7 cellular contexts compared by ENCODE assay signal in genomic region chr6:160455484-160456213, GRCh38.
DNase-seq lines count a peak whose midpoint lies in the region; TF ChIP-seq lines count a peak whose summit lies in the region.

No MANE protein-coding gene starts in this region.

- H3K4me3 ChIP-seq in HEK293 (ENCODE audit: low read depth, low read length) (no peak overlapping the region), lower leg skin (ENCODE audit: low read depth, poor library complexity, severe bottlenecking) (no peak overlapping the region)

- no peak overlapping the region for H3K27ac Mint-ChIP-seq in chondrocyte (ENCODE audit: unreplicated experiment)

- H3K4me1 Mint-ChIP-seq in chondrocyte (ENCODE audit: low read depth): no peaks in the 10 kb centered on the region

- no peak for TF ChIP-seq POLR2A in lower leg skin (IDR thresholded peaks at IDR 0.05)

- H3K9me3 Mint-ChIP-seq in chondrocyte (ENCODE audit: low read depth): no peaks in the 10 kb centered on the region

- POLR2A ChIA-PET in HEK293 (lab: Yijun Ruan, JAX): no interaction called here

- WGBS in lower leg skin, 2 donors: 4 to 8% methylated on average over 11 of the region's 11 CpGs

- intact Hi-C loops in lower leg skin (cut with DNase I; ENCODE audit: low total_unique reads): loop anchor here (1.0 to 10.0 kb wide), 3 partner anchors 80 to 321 kb away; no protein-coding TSS in a partner anchor

- H3K4me1 ChIP-seq in HEK293 (ENCODE audit: control insufficient read depth, insufficient read depth, low read length): no peaks in the 10 kb centered on the region

- peak; percentile 88 for TF ChIP-seq CTCF in GM12872 (IDR thresholded peaks at IDR 0.05; ENCODE audit: insufficient read depth, low read depth, low read length)
- TF ChIP-seq CTCF in HEK293 (tag by site-specific recombination; IDR thresholded peaks at IDR 0.05): peak; percentile 93
- peak; percentile 100 for TF ChIP-seq CTCF in chondrocyte (IDR thresholded peaks at IDR 0.05)
- TF ChIP-seq CTCF in lower leg skin (IDR thresholded peaks at IDR 0.05): peak in 1 of 3 donors; percentile 85

- H3K4me3 Mint-ChIP-seq in chondrocyte (ENCODE audit: unreplicated experiment): no peak overlapping the region

- H3K36me3 Mint-ChIP-seq in chondrocyte (ENCODE audit: low read depth): peaks cover 1% of the 10 kb centered on the region

- H3K9me3 ChIP-seq in HEK293 (ENCODE audit: control insufficient read depth, insufficient read depth, low read depth, low read length): no peaks in the 10 kb centered on the region

- H3K36me3 ChIP-seq in HEK293 (ENCODE audit: control insufficient read depth in 2 of 2, insufficient read depth in 1 of 2, low read length in 2 of 2): no peaks in the 10 kb centered on the region

- H3K27ac ChIP-seq in HEK293 (ENCODE audit: extremely low read depth, low read depth, low read length): no peak overlapping the region

- peak; percentile 82 for DNase-seq in NCI-H1092 treated with DMSO at 0.1 percent for 48 hours (lab: John Stamatoyannopoulos, UW)
- peak; percentile 57 for DNase-seq in activated CD4-positive, alpha-beta T cell treated with anti-CD3 and anti-CD28 coated beads for 1 hour
- no peak for DNase-seq in chondrocyte (ENCODE audit: low spot score)
- peak; percentile 46 to 92 for DNase-seq in lower leg skin (ENCODE audit: low spot score in 2 of 2)
- peak; percentile 40 to 57 for DNase-seq in stimulated activated CD4-positive, alpha-beta T cell treated with anti-CD3 and anti-CD28 coated beads, Interleukin-4, amount 100 ng/mL, for 48 hours (ENCODE audit: low read depth in 2 of 2)

- peaks cover 4% of the 10 kb centered on the region for H3K27me3 Mint-ChIP-seq in chondrocyte (ENCODE audit: low read depth)

- CTCF ChIA-PET in HEK293 (lab: Yijun Ruan, JAX): interaction anchor here (0.6 to 3.8 kb wide), 54 partner anchors 8 to 1291 kb away, joined by 3 to 44 read pairs (median 4); no protein-coding TSS in a partner anchor

TF ChIP-seq in HEK293, 187 proteins besides CTCF, POLR2A, EP300 and RAD21 (continues in another document):
- TF ChIP-seq, protein P1, sequence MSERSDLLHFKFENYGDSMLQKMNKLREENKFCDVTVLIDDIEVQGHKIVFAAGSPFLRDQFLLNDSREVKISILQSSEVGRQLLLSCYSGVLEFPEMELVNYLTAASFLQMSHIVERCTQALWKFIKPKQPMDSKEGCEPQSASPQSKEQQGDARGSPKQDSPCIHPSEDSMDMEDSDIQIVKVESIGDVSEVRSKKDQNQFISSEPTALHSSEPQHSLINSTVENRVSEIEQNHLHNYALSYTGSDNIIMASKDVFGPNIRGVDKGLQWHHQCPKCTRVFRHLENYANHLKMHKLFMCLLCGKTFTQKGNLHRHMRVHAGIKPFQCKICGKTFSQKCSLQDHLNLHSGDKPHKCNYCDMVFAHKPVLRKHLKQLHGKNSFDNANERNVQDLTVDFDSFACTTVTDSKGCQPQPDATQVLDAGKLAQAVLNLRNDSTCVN (tag by site-specific recombination; optimal IDR thresholded peaks at IDR 0.05): no peak
- TF ChIP-seq SCRT2 (tag by site-specific recombination; IDR thresholded peaks at IDR 0.05) (peak; percentile 98), PRDM1 (tag by site-specific recombination; IDR thresholded peaks at IDR 0.05) (no peak), ZNF10 (tag by site-specific recombination; IDR thresholded peaks at IDR 0.05) (peak; percentile 82), KLF8 (tag by site-specific recombination; IDR thresholded peaks at IDR 0.05) (no peak), ZNF26 (tag by site-specific recombination; IDR thresholded peaks at IDR 0.05) (no peak), ZNF658 (tag by site-specific recombination; IDR thresholded peaks at IDR 0.05) (no peak), KLF7 (tag by site-specific recombination; IDR thresholded peaks at IDR 0.05; ENCODE audit: borderline replicate concordance) (no peak), KLF9 (tag by site-specific recombination; IDR thresholded peaks at IDR 0.05; ENCODE audit: low read depth) (no peak), ZNF549 (tag by site-specific recombination; IDR thresholded peaks at IDR 0.05) (no peak), ZBTB17 (tag by site-specific recombination; IDR thresholded peaks at IDR 0.05) (peak; percentile 64; the same call in 1 of the 2 replicates), KLF16 (tag by site-specific recombination; IDR thresholded peaks at IDR 0.05) (no peak), ZNF473 (tag by site-specific recombination; IDR thresholded peaks at IDR 0.05) (no peak), ZNF114 (tag by site-specific recombination; IDR thresholded peaks at IDR 0.05) (no peak), MZF1 (tag by site-specific recombination; IDR thresholded peaks at IDR 0.05; ENCODE audit: borderline replicate concordance) (no peak), ZNF449 (tag by site-specific recombination; IDR thresholded peaks at IDR 0.05) (no peak), ZSCAN5A (tag by site-specific recombination; IDR thresholded peaks at IDR 0.05) (no peak), TCF7L2 (IDR thresholded peaks at IDR 0.05; ENCODE audit: borderline replicate concordance, low read depth, low read length) (no peak), ZNF239 (tag by site-specific recombination; IDR thresholded peaks at IDR 0.05) (no peak), ZNF423 (tag by site-specific recombination; IDR thresholded peaks at IDR 0.05) (no peak), ZNF48 (tag by site-specific recombination; IDR thresholded peaks at IDR 0.05) (no peak), ZNF2 (tag by site-specific recombination; IDR thresholded peaks at IDR 0.05) (no peak)
- TF ChIP-seq, protein P2, sequence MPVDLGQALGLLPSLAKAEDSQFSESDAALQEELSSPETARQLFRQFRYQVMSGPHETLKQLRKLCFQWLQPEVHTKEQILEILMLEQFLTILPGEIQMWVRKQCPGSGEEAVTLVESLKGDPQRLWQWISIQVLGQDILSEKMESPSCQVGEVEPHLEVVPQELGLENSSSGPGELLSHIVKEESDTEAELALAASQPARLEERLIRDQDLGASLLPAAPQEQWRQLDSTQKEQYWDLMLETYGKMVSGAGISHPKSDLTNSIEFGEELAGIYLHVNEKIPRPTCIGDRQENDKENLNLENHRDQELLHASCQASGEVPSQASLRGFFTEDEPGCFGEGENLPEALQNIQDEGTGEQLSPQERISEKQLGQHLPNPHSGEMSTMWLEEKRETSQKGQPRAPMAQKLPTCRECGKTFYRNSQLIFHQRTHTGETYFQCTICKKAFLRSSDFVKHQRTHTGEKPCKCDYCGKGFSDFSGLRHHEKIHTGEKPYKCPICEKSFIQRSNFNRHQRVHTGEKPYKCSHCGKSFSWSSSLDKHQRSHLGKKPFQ (tag by site-specific recombination; IDR thresholded peaks at IDR 0.05): no peak
- TF ChIP-seq, protein P3, sequence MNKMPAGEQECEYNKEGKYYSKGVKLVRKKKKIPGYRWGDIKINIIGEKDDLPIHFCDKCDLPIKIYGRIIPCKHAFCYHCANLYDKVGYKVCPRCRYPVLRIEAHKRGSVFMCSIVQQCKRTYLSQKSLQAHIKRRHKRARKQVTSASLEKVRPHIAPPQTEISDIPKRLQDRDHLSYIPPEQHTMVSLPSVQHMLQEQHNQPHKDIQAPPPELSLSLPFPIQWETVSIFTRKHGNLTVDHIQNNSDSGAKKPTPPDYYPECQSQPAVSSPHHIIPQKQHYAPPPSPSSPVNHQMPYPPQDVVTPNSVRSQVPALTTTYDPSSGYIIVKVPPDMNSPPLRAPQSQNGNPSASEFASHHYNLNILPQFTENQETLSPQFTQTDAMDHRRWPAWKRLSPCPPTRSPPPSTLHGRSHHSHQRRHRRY (tag by site-specific recombination; IDR thresholded peaks at IDR 0.05): no peak
